1 cellular context compared by ENCODE assay signal in the genomic region with DNA sequence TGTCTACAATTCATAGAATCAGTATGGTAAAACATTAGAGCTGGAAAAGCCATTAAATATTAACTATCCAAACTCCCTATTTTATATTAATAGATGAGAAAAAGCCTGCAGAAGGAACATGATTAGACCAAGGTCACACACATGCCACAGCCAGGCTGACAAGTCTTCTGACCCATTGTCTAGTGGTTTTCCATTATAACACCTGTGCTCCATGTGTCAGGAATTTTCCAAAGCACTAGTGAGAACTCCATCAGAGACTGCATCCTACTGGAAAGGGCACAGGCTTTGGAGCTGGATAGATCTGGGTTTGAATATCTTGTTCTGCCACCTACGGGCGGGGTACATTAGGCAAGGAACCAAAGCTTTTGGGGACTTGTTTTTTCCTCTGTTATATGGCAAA.
TF ChIP-seq lines count a peak whose summit lies in the region.

No MANE protein-coding gene starts in this region.

TF ChIP-seq in GM23338, 12 proteins besides CTCF, POLR2A, EP300 and RAD21:
- no peak for TF ChIP-seq NANOG (IDR thresholded peaks at IDR 0.05; ENCODE audit: borderline replicate concordance)
- TF ChIP-seq, protein P1, sequence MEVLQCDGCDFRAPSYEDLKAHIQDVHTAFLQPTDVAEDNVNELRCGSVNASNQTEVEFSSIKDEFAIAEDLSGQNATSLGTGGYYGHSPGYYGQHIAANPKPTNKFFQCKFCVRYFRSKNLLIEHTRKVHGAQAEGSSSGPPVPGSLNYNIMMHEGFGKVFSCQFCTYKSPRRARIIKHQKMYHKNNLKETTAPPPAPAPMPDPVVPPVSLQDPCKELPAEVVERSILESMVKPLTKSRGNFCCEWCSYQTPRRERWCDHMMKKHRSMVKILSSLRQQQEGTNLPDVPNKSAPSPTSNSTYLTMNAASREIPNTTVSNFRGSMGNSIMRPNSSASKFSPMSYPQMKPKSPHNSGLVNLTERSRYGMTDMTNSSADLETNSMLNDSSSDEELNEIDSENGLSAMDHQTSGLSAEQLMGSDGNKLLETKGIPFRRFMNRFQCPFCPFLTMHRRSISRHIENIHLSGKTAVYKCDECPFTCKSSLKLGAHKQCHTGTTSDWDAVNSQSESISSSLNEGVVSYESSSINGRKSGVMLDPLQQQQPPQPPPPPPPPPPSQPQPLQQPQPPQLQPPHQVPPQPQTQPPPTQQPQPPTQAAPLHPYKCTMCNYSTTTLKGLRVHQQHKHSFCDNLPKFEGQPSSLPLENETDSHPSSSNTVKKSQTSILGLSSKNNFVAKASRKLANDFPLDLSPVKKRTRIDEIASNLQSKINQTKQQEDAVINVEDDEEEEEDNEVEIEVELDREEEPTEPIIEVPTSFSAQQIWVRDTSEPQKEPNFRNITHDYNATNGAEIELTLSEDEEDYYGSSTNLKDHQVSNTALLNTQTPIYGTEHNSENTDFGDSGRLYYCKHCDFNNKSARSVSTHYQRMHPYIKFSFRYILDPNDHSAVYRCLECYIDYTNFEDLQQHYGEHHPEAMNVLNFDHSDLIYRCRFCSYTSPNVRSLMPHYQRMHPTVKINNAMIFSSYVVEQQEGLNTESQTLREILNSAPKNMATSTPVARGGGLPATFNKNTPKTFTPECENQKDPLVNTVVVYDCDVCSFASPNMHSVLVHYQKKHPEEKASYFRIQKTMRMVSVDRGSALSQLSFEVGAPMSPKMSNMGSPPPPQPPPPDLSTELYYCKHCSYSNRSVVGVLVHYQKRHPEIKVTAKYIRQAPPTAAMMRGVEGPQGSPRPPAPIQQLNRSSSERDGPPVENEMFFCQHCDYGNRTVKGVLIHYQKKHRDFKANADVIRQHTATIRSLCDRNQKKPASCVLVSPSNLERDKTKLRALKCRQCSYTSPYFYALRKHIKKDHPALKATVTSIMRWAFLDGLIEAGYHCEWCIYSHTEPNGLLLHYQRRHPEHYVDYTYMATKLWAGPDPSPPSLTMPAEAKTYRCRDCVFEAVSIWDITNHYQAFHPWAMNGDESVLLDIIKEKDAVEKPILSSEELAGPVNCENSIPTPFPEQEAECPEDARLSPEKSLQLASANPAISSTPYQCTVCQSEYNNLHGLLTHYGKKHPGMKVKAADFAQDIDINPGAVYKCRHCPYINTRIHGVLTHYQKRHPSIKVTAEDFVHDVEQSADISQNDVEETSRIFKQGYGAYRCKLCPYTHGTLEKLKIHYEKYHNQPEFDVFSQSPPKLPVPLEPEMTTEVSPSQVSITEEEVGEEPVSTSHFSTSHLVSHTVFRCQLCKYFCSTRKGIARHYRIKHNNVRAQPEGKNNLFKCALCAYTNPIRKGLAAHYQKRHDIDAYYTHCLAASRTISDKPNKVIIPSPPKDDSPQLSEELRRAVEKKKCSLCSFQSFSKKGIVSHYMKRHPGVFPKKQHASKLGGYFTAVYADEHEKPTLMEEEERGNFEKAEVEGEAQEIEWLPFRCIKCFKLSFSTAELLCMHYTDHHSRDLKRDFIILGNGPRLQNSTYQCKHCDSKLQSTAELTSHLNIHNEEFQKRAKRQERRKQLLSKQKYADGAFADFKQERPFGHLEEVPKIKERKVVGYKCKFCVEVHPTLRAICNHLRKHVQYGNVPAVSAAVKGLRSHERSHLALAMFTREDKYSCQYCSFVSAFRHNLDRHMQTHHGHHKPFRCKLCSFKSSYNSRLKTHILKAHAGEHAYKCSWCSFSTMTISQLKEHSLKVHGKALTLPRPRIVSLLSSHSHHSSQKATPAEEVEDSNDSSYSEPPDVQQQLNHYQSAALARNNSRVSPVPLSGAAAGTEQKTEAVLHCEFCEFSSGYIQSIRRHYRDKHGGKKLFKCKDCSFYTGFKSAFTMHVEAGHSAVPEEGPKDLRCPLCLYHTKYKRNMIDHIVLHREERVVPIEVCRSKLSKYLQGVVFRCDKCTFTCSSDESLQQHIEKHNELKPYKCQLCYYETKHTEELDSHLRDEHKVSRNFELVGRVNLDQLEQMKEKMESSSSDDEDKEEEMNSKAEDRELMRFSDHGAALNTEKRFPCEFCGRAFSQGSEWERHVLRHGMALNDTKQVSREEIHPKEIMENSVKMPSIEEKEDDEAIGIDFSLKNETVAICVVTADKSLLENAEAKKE (CRISPR knock-in tag; IDR thresholded peaks at IDR 0.05) = no peak
- TF ChIP-seq POLR2AphosphoS5 (IDR thresholded peaks at IDR 0.05; ENCODE audit: low read depth) = no peak
- TF ChIP-seq, protein P2, sequence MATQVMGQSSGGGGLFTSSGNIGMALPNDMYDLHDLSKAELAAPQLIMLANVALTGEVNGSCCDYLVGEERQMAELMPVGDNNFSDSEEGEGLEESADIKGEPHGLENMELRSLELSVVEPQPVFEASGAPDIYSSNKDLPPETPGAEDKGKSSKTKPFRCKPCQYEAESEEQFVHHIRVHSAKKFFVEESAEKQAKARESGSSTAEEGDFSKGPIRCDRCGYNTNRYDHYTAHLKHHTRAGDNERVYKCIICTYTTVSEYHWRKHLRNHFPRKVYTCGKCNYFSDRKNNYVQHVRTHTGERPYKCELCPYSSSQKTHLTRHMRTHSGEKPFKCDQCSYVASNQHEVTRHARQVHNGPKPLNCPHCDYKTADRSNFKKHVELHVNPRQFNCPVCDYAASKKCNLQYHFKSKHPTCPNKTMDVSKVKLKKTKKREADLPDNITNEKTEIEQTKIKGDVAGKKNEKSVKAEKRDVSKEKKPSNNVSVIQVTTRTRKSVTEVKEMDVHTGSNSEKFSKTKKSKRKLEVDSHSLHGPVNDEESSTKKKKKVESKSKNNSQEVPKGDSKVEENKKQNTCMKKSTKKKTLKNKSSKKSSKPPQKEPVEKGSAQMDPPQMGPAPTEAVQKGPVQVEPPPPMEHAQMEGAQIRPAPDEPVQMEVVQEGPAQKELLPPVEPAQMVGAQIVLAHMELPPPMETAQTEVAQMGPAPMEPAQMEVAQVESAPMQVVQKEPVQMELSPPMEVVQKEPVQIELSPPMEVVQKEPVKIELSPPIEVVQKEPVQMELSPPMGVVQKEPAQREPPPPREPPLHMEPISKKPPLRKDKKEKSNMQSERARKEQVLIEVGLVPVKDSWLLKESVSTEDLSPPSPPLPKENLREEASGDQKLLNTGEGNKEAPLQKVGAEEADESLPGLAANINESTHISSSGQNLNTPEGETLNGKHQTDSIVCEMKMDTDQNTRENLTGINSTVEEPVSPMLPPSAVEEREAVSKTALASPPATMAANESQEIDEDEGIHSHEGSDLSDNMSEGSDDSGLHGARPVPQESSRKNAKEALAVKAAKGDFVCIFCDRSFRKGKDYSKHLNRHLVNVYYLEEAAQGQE (IDR thresholded peaks at IDR 0.05; ENCODE audit: unreplicated experiment) = no peak
- TF ChIP-seq ZNF114 (CRISPR knock-in tag; IDR thresholded peaks at IDR 0.05) = no peak
- no peak for TF ChIP-seq EZH2phosphoT487 (IDR thresholded peaks at IDR 0.05; ENCODE audit: unreplicated experiment)
- no peak for TF ChIP-seq CREB1 (CRISPR knock-in tag; IDR thresholded peaks at IDR 0.05; ENCODE audit: low read depth)
- TF ChIP-seq STAT1 (IDR thresholded peaks at IDR 0.05; ENCODE audit: unreplicated experiment) = no peak
- no peak for TF ChIP-seq ZNF331 (CRISPR knock-in tag; IDR thresholded peaks at IDR 0.05; ENCODE audit: low read depth)
- TF ChIP-seq JUNB (IDR thresholded peaks at IDR 0.05; ENCODE audit: unreplicated experiment) = no peak
- TF ChIP-seq, protein P3, sequence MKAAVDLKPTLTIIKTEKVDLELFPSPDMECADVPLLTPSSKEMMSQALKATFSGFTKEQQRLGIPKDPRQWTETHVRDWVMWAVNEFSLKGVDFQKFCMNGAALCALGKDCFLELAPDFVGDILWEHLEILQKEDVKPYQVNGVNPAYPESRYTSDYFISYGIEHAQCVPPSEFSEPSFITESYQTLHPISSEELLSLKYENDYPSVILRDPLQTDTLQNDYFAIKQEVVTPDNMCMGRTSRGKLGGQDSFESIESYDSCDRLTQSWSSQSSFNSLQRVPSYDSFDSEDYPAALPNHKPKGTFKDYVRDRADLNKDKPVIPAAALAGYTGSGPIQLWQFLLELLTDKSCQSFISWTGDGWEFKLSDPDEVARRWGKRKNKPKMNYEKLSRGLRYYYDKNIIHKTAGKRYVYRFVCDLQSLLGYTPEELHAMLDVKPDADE (IDR thresholded peaks at IDR 0.05) = no peak
- no peak for TF ChIP-seq EZH2 (IDR thresholded peaks at IDR 0.05; ENCODE audit: low read depth, unreplicated experiment)
TF ChIP-seq in GM23338: peak in this region for 0.
